Comparison of ENCODE assay signal across 8 cellular contexts in genomic region chr13:24683833-24684599, GRCh38. TPM values are rescaled to one million over a fixed set of nuclear protein-coding genes. Genes with fewer than 3 reads are reported as not detected.
DNase-seq lines count a peak whose midpoint lies in the region; ATAC-seq and TF ChIP-seq lines count a peak whose summit lies in the region.

No MANE protein-coding gene starts in this region.

- H3K36me3 ChIP-seq in lower lobe of right lung = no peaks in the 10 kb centered on the region

- H3K27me3 ChIP-seq in lower lobe of right lung (ENCODE audit: low read depth) = peaks cover 20% of the 10 kb centered on the region

- H3K27ac ChIP-seq in lower lobe of right lung = no peak overlapping the region

- intact Hi-C loops in lower lobe of right lung (cut with DNase I) = no loop called here

- peak; percentile 37 for ATAC-seq in GM21825 (IDR thresholded peaks at IDR 0.05; ENCODE audit: unreplicated experiment)
- peak; percentile 75 to 80 for ATAC-seq in lower lobe of right lung
- ATAC-seq in GM19035 (IDR thresholded peaks at IDR 0.05; ENCODE audit: unreplicated experiment) = no peak

- H3K4me3 ChIP-seq in choroid plexus epithelial cell (ENCODE audit: low read depth, low read length) (no peak overlapping the region), lower lobe of right lung (no peak overlapping the region)

- no peaks in the 10 kb centered on the region for H3K9me3 ChIP-seq in lower lobe of right lung

- peaks cover 12% of the 10 kb centered on the region for H3K4me1 ChIP-seq in lower lobe of right lung

- TF ChIP-seq CTCF in choroid plexus epithelial cell (conservative IDR thresholded peaks at IDR 0.05; ENCODE audit: low read depth, low read length) (peak; percentile 85), lower lobe of right lung (IDR thresholded peaks at IDR 0.05) (peak; percentile 89)

- DNase-seq in DMS 273 (lab: John Stamatoyannopoulos, UW; ENCODE audit: unreplicated experiment) (peak; percentile 66), NCI-H128 (lab: John Stamatoyannopoulos, UW; ENCODE audit: unreplicated experiment) (peak; percentile 31), choroid plexus epithelial cell (ENCODE audit: low read depth) (peak; percentile 51), lower lobe of right lung (peak; percentile 65)
- DNase-seq in activated CD4-positive, alpha-beta T cell treated with anti-CD3 and anti-CD28 coated beads for 4 hours = peak; percentile 55 to 63
- peak; percentile 23 to 41 for DNase-seq in stimulated activated CD8-positive, alpha-beta memory T cell treated with anti-CD3 and anti-CD28 coated beads, Interleukin-2, amount 100 ng/mL, for 1 hour (ENCODE audit: low read depth in 2 of 2)

RNA-seq across cellular contexts. Expression of gene ATP12A, which starts 3.8 kb away (rescaled TPM):
- total RNA-seq in lower lobe of right lung = 1.3 TPM
